Comparison of ENCODE assay signal across 1 cellular context in genomic region chr11:86303257-86303656, GRCh38.
TF ChIP-seq lines count a peak whose summit lies in the region.

No MANE protein-coding gene starts in this region.

TF ChIP-seq in H1, 55 proteins besides CTCF, POLR2A, EP300 and RAD21 (continued from another document):
- TF ChIP-seq BRCA1 (IDR thresholded peaks at IDR 0.05; ENCODE audit: low read depth, low read length) (no peak), BCL11A (IDR thresholded peaks at IDR 0.05; ENCODE audit: low read depth in 2 of 2, low read length in 2 of 2) (no peak), TCF12 (IDR thresholded peaks at IDR 0.05; ENCODE audit: low read depth, low read length) (no peak), CREB1 (IDR thresholded peaks at IDR 0.05) (no peak)
